ENCODE assay signal across 29 cellular contexts in genomic region chr3:45434996-45435395, GRCh38.
"Had no signal": no experiment of that assay in that cellular context is flagged by ENCODE, and none has a peak within 500 bp of the region (broad histone marks: within the 10 kb centered on the region; RNA-seq: fewer than 3 reads in every experiment).

No MANE protein-coding gene starts in this region.

- H3K36me3 ChIP-seq: pancreas, prostate gland, sigmoid colon, upper lobe of left lung had no signal

- H3K4me1 Mint-ChIP-seq: mesothelial cell of epicardium; stimulated activated naive CD8-positive, alpha-beta T cell treated with anti-CD3 and anti-CD28 coated beads, Interleukin-15, amount 100 ng/mL, for 72 hours had no signal

- H3K27me3 Mint-ChIP-seq: activated CD4-positive, alpha-beta T cell treated with anti-CD3 and anti-CD28 coated beads for 36 hours; activated naive CD8-positive, alpha-beta T cell; naive thymus-derived CD4-positive, alpha-beta T cell; stimulated activated memory B cell treated with anti-CD40 and anti-IgM and Interleukin-4, amounts not matched to agents 10 μg/mL and 1 μg/mL and 100 μg/mL, for 72 hours; stimulated activated naive CD8-positive, alpha-beta T cell treated with anti-CD3 and anti-CD28 coated beads, Interleukin-15, amount 100 ng/mL, for 72 hours had no signal

- H3K27me3 ChIP-seq: left lung, pancreas, sigmoid colon, upper lobe of left lung had no signal

- DNase-seq: activated CD4-positive, alpha-beta T cell treated with anti-CD3 and anti-CD28 coated beads for 36 hours; activated CD4-positive, alpha-beta T cell treated with anti-CD3 and anti-CD28 coated beads, Interleukin-2, amount 50 U/mL, for 4 hours; activated CD4-positive, CD25-positive, alpha-beta regulatory T cell; activated effector memory CD4-positive, alpha-beta T cell treated with Interleukin-2 at 50 U/mL for 16 hours; activated naive CD4-positive, alpha-beta T cell treated with Interleukin-2 at 50 U/mL for 16 hours; activated T-cell treated with anti-CD3 and anti-CD28 coated beads for 4 hours; activated T-cell treated with anti-CD3 and anti-CD28 coated beads, Interleukin-2, amount 50 U/mL, for 72 hours; anterior cingulate cortex; effector CD8-positive, alpha-beta T cell; left lung; naive thymus-derived CD4-positive, alpha-beta T cell; nucleus accumbens; pancreas; retina; sigmoid colon; small intestine; stimulated activated CD4-positive, alpha-beta T cell treated with anti-CD3 and anti-CD28 coated beads, Interleukin-1b, Interleukin-23, amount 100 ng/mL, for 48 hours; stimulated activated CD4-positive, alpha-beta T cell treated with anti-CD3 and anti-CD28 coated beads, Interleukin-4, amount 100 ng/mL, for 4 hours; stimulated activated CD8-positive, alpha-beta memory T cell treated with anti-CD3 and anti-CD28 coated beads, Interleukin-4, amount 100 ng/mL, for 48 hours; stimulated activated naive CD8-positive, alpha-beta T cell treated with anti-CD3 and anti-CD28 coated beads, Interleukin-15, amount 100 ng/mL, for 72 hours; substantia nigra; T-helper 1 cell; upper lobe of left lung had no signal

- ATAC-seq: activated CD4-positive, alpha-beta T cell treated with anti-CD3 and anti-CD28 coated beads for 36 hours; activated T-cell treated with anti-CD3 and anti-CD28 coated beads, Interleukin-2, amount 50 U/mL, for 72 hours; left lung; naive thymus-derived CD4-positive, alpha-beta T cell; pancreas; stimulated activated memory B cell treated with anti-CD40 and anti-IgM and Interleukin-4, amounts not matched to agents 10 μg/mL and 1 μg/mL and 100 μg/mL, for 72 hours; stimulated activated naive CD8-positive, alpha-beta T cell treated with anti-CD3 and anti-CD28 coated beads, Interleukin-15, amount 100 ng/mL, for 72 hours had no signal

- H3K9me3 ChIP-seq: left lung, pancreas, prostate gland, sigmoid colon, upper lobe of left lung had no signal

- H3K4me1 ChIP-seq: left lung, pancreas, prostate gland, sigmoid colon, upper lobe of left lung had no signal

- H3K27ac ChIP-seq: left lung, pancreas, prostate gland, sigmoid colon, upper lobe of left lung had no signal

- H3K4me3 Mint-ChIP-seq: activated CD4-positive, alpha-beta T cell treated with anti-CD3 and anti-CD28 coated beads for 36 hours; activated naive CD8-positive, alpha-beta T cell; activated T-cell treated with anti-CD3 and anti-CD28 coated beads, Interleukin-2, amount 50 U/mL, for 72 hours; mesothelial cell of epicardium; naive thymus-derived CD4-positive, alpha-beta T cell; stimulated activated memory B cell treated with anti-CD40 and anti-IgM and Interleukin-4, amounts not matched to agents 10 μg/mL and 1 μg/mL and 100 μg/mL, for 72 hours; stimulated activated naive CD8-positive, alpha-beta T cell treated with anti-CD3 and anti-CD28 coated beads, Interleukin-15, amount 100 ng/mL, for 72 hours; T-helper 2 cell treated with Interferon-gamma antibody and Interleukin-4, amounts not matched to agents 5 μg/mL and 100 μg/mL, for 36 hours had no signal

- H3K9me3 Mint-ChIP-seq: activated T-cell treated with anti-CD3 and anti-CD28 coated beads, Interleukin-2, amount 50 U/mL, for 72 hours; stimulated activated memory B cell treated with anti-CD40 and anti-IgM and Interleukin-4, amounts not matched to agents 10 μg/mL and 1 μg/mL and 100 μg/mL, for 72 hours; stimulated activated naive CD8-positive, alpha-beta T cell treated with anti-CD3 and anti-CD28 coated beads, Interleukin-15, amount 100 ng/mL, for 72 hours; T-helper 2 cell treated with Interferon-gamma antibody and Interleukin-4, amounts not matched to agents 5 μg/mL and 100 μg/mL, for 36 hours had no signal

- H3K27ac Mint-ChIP-seq: activated CD4-positive, alpha-beta T cell treated with anti-CD3 and anti-CD28 coated beads for 36 hours; activated naive CD8-positive, alpha-beta T cell; activated T-cell treated with anti-CD3 and anti-CD28 coated beads, Interleukin-2, amount 50 U/mL, for 72 hours; mesothelial cell of epicardium; naive thymus-derived CD4-positive, alpha-beta T cell; stimulated activated memory B cell treated with anti-CD40 and anti-IgM and Interleukin-4, amounts not matched to agents 10 μg/mL and 1 μg/mL and 100 μg/mL, for 72 hours; stimulated activated naive CD8-positive, alpha-beta T cell treated with anti-CD3 and anti-CD28 coated beads, Interleukin-15, amount 100 ng/mL, for 72 hours had no signal

- H3K4me3 ChIP-seq: left lung, lung, pancreas, prostate gland, sigmoid colon, upper lobe of left lung had no signal
